ENCODE assay signal across 10 cellular contexts in genomic region chr13:100506154-100506553, GRCh38.
DNase-seq lines count a peak whose midpoint lies in the region; ATAC-seq, FAIRE-seq and TF ChIP-seq lines count a peak whose summit lies in the region.
"Had no signal": no experiment of that assay in that cellular context is flagged by ENCODE, and none has a peak within 500 bp of the region (broad histone marks: within the 10 kb centered on the region; RNA-seq: fewer than 3 reads in every experiment).

No MANE protein-coding gene starts in this region.

- H3K27ac ChIP-seq in CD8-positive, alpha-beta memory T cell (ENCODE audit: low read depth, low read length) = no peak overlapping the region
- no peak overlapping the region for H3K27ac ChIP-seq in endothelial cell of umbilical vein (ENCODE audit: insufficient read depth, low read depth, low read length)
- H3K27ac ChIP-seq: C4-2B, tibial artery had no signal

- H3K36me3 Mint-ChIP-seq in CD8-positive, alpha-beta memory T cell = peaks cover 0 to 5% (median 3%) of the 10 kb centered on the region in 3 donors
- no peaks in the 10 kb centered on the region for H3K36me3 Mint-ChIP-seq in T-cell

- BruUV-seq in endothelial cell of umbilical vein (replicated peaks; lab: Mats Ljungman, UMichigan) = no TSS peak

- H3K36me3 ChIP-seq in CD8-positive, alpha-beta memory T cell (ENCODE audit: insufficient read depth, low read length) = no peaks in the 10 kb centered on the region
- no peaks in the 10 kb centered on the region for H3K36me3 ChIP-seq in endothelial cell of umbilical vein (ENCODE audit: control insufficient read depth in 2 of 2, extremely low read depth in 1 of 2, insufficient read depth in 2 of 2, low read length in 2 of 2)
- H3K36me3 ChIP-seq: tibial artery had no signal

- H3K9me3 Mint-ChIP-seq in CD8-positive, alpha-beta memory T cell = no peaks in the 10 kb centered on the region
- no peaks in the 10 kb centered on the region for H3K9me3 Mint-ChIP-seq in T-cell

- H3K27me3 ChIP-seq in CD8-positive, alpha-beta memory T cell (ENCODE audit: insufficient read depth, low read length, poor library complexity, severe bottlenecking) = no peaks in the 10 kb centered on the region
- no peaks in the 10 kb centered on the region for H3K27me3 ChIP-seq in endothelial cell of umbilical vein (ENCODE audit: control insufficient read depth in 2 of 2, insufficient read depth in 2 of 2, low read length in 2 of 2)
- H3K27me3 ChIP-seq: tibial artery had no signal

- H3K79me2 ChIP-seq in endothelial cell of umbilical vein (ENCODE audit: control insufficient read depth, insufficient read depth, low read length) = no peaks in the 10 kb centered on the region

- H3K4me3 Mint-ChIP-seq in CD8-positive, alpha-beta memory T cell = peak overlapping the region; percentile 66 to 82 (median 76)
- H3K4me3 Mint-ChIP-seq in T-cell = peak overlapping the region; percentile 51 to 77 (median 72)

- DNase-seq in CD8-positive, alpha-beta memory T cell = no peak
- DNase-seq in T-cell (no peak), endothelial cell of umbilical vein (ENCODE audit: low read depth, low spot score) (no peak), epidermal melanocyte (ENCODE audit: insufficient read length, low spot score) (no peak), NCI-H2029 treated with DMSO at 0.1 percent for 48 hours (lab: John Stamatoyannopoulos, UW) (no peak), SW480 (ENCODE audit: low spot score) (no peak)
- DNase-seq: tibial artery had no signal

- no peaks in the 10 kb centered on the region for H3K9me1 ChIP-seq in endothelial cell of umbilical vein (replicated peaks; ENCODE audit: control insufficient read depth, extremely low read depth, insufficient read depth, low read length)

- no peak overlapping the region for H3K9ac ChIP-seq in endothelial cell of umbilical vein (replicated peaks; ENCODE audit: extremely low read depth, insufficient read depth, low read length)

- no peak for TF ChIP-seq CTCF in endothelial cell of umbilical vein (IDR thresholded peaks at IDR 0.05; ENCODE audit: extremely low read depth in 1 of 2, insufficient read depth in 1 of 2, low read depth in 1 of 2, low read length in 2 of 2)

- H3K27me3 Mint-ChIP-seq in CD8-positive, alpha-beta memory T cell = no peaks in the 10 kb centered on the region
- no peaks in the 10 kb centered on the region for H3K27me3 Mint-ChIP-seq in T-cell

- no peak overlapping the region for H2AFZ ChIP-seq in endothelial cell of umbilical vein (ENCODE audit: low read depth, low read length)

- no peaks in the 10 kb centered on the region for H3K4me1 ChIP-seq in CD8-positive, alpha-beta memory T cell (ENCODE audit: insufficient read depth, low read length)
- peaks cover 9% of the 10 kb centered on the region for H3K4me1 ChIP-seq in endothelial cell of umbilical vein (ENCODE audit: control insufficient read depth, extremely low read depth, insufficient read depth, low read length)
- H3K4me1 ChIP-seq: tibial artery had no signal

- no peak for FAIRE-seq in endothelial cell of umbilical vein (lab: Jason Lieb, UNC)

- dilution Hi-C loops in endothelial cell of umbilical vein (cut with MboI; ENCODE audit: extremely low pct_ligation_motif_present, low sequenced_read_pairs) = no loop called here

- H3K9me3 ChIP-seq in CD8-positive, alpha-beta memory T cell (ENCODE audit: low read length) = no peaks in the 10 kb centered on the region
- H3K9me3 ChIP-seq in endothelial cell of umbilical vein (replicated peaks; ENCODE audit: control insufficient read depth, insufficient read depth, low read length) = no peaks in the 10 kb centered on the region
- H3K9me3 ChIP-seq: tibial artery had no signal

- peaks cover 15 to 28% (median 19%) of the 10 kb centered on the region in 3 donors for H3K4me1 Mint-ChIP-seq in CD8-positive, alpha-beta memory T cell
- peaks cover 14 to 25% (median 20%) of the 10 kb centered on the region in 3 donors for H3K4me1 Mint-ChIP-seq in T-cell

- peak overlapping the region; percentile 45 for H3K4me2 ChIP-seq in endothelial cell of umbilical vein (ENCODE audit: insufficient read depth, low read length)

- CTCF ChIA-PET in CD8-positive, alpha-beta memory T cell (lab: Charles Lee) = interaction anchor here (1.9 kb wide), 1 partner anchor 9 kb away, joined by 6 read pairs; no protein-coding TSS in a partner anchor
- CTCF ChIA-PET in T-cell (lab: Charles Lee) (interaction anchor here (0.5 to 1.2 kb wide), 2 partner anchors 9 to 147 kb away, joined by 3 to 5 read pairs; no protein-coding TSS in a partner anchor), endothelial cell of umbilical vein (lab: Charles Lee) (no interaction called here)

- intact Hi-C loops in endothelial cell of umbilical vein (cut with micrococcal nuclease) = no loop called here

- H3K27ac Mint-ChIP-seq in CD8-positive, alpha-beta memory T cell = peak overlapping the region in 7 of 8 donors; percentile 15 to 90 (median 73)
- H3K27ac Mint-ChIP-seq in T-cell = peak overlapping the region; percentile 29 to 79

- TF ChIP-seq POLR2A in endothelial cell of umbilical vein (IDR thresholded peaks at IDR 0.05; ENCODE audit: low read depth, low read length) = no peak

- POLR2A ChIA-PET in CD8-positive, alpha-beta memory T cell (lab: Charles Lee) = no interaction called here
- POLR2A ChIA-PET in T-cell (lab: Charles Lee) (no interaction called here), endothelial cell of umbilical vein (lab: Charles Lee) (no interaction called here)

- H3K4me3 ChIP-seq in CD8-positive, alpha-beta memory T cell (ENCODE audit: low read length) = peak overlapping the region; percentile 37
- no peak overlapping the region for H3K4me3 ChIP-seq in endothelial cell of umbilical vein (replicated peaks in 1 of 3; ENCODE audit: insufficient read depth in 1 of 3, low read depth in 1 of 3, low read length in 3 of 3)
- H3K4me3 ChIP-seq: tibial artery had no signal

- ATAC-seq in GM21390 (IDR thresholded peaks at IDR 0.05; ENCODE audit: unreplicated experiment) (peak; percentile 66), T-cell (replicated peaks in 1 of 4) (peak in 2 of 4 experiments; percentile 34 to 35), GM21515 (IDR thresholded peaks at IDR 0.05; ENCODE audit: unreplicated experiment) (no peak)

- H4K20me1 ChIP-seq in endothelial cell of umbilical vein (replicated peaks; ENCODE audit: control insufficient read depth, extremely low read depth, insufficient read depth, low read length) = no peaks in the 10 kb centered on the region

TF ChIP-seq in endothelial cell of umbilical vein, 7 proteins besides CTCF, POLR2A, EP300 and RAD21:
- no peak for TF ChIP-seq POLR2AphosphoS5 (IDR thresholded peaks at IDR 0.05; ENCODE audit: insufficient read depth, low read depth, low read length)
- TF ChIP-seq JUN (IDR thresholded peaks at IDR 0.05; ENCODE audit: borderline replicate concordance, insufficient read depth, insufficient read length, low read depth) = no peak
- TF ChIP-seq EZH2 (IDR thresholded peaks at IDR 0.05; ENCODE audit: borderline replicate concordance, low read depth, low read length, severe bottlenecking) = no peak
- no peak for TF ChIP-seq MAX (IDR thresholded peaks at IDR 0.05; ENCODE audit: insufficient read depth, insufficient read length)
- TF ChIP-seq GATA2 (IDR thresholded peaks at IDR 0.05; ENCODE audit: insufficient read depth, insufficient read length, low read depth, low read length) = no peak
- TF ChIP-seq MYC (IDR thresholded peaks at IDR 0.05; ENCODE audit: low read depth, low read length) = no peak
- no peak for TF ChIP-seq FOS (IDR thresholded peaks at IDR 0.05; ENCODE audit: borderline replicate concordance, insufficient read depth, low read length)
